In the genomic region with DNA sequence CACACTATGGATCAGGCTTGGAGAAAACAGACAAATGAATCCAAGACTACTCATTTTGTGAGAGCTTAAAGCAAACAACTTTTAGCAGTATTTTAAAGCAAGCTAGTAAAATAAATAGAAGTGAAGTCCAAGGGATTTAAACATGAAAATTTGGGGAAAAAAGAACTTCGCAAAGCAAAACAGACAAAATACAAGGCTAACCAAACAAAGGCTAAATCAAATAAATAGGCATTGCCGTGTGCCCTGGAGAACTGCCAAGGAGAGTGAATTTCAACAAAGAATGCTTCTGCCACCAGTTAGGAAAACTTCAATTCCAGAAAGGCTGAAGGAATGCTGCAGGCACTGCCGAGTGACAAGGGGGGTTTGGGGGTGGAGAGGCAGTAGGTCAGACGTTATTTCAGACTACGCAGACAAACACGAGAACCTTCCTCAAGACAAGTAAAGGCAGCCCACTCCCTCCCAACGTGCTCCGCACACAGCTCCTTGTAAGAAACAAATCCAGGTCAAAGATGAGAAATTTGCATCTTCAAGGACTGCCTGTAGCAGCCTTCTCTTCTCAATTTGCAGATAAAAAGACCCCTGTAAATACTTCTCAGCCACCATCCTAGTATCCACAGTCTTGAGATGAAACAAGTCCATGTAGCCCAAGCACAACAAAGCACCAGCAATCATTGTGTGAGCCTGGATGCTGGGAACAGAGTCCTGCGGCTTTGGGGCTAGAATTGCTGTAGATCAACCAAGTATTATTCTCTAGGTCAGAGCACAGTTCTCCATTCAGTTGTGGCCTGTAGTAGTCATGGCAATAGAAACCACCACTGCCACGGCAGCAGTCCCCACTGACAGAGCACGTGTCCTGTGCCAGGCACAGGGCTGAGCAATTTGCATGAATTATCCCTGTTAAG, we compare ENCODE assay signal across 1 cellular context.
TF ChIP-seq lines count a peak whose summit lies in the region.

No MANE protein-coding gene starts in this region.

TF ChIP-seq in SK-N-SH, 30 proteins besides CTCF, POLR2A, EP300 and RAD21 (continued from another document):
- TF ChIP-seq, protein P1, sequence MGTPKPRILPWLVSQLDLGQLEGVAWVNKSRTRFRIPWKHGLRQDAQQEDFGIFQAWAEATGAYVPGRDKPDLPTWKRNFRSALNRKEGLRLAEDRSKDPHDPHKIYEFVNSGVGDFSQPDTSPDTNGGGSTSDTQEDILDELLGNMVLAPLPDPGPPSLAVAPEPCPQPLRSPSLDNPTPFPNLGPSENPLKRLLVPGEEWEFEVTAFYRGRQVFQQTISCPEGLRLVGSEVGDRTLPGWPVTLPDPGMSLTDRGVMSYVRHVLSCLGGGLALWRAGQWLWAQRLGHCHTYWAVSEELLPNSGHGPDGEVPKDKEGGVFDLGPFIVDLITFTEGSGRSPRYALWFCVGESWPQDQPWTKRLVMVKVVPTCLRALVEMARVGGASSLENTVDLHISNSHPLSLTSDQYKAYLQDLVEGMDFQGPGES (IDR thresholded peaks at IDR 0.05; ENCODE audit: low read depth, low read length) = no peak
- TF ChIP-seq POLR2AphosphoS5 (IDR thresholded peaks at IDR 0.05; ENCODE audit: low read depth, low read length) (no peak), TEAD4 (IDR thresholded peaks at IDR 0.05; ENCODE audit: borderline replicate concordance, insufficient read depth) (no peak), TAF1 (IDR thresholded peaks at IDR 0.05; ENCODE audit: borderline replicate concordance, low read depth, low read length) (no peak), TCF12 (IDR thresholded peaks at IDR 0.05) (peak; percentile 42; the same call in 1 of the 2 replicates), FOXM1 (IDR thresholded peaks at IDR 0.05; ENCODE audit: low read depth) (no peak), GATA2 (CRISPR knock-in tag; IDR thresholded peaks at IDR 0.05) (no peak), JUND (IDR thresholded peaks at IDR 0.05) (0 out of 2 replicates have a peak, but pooled peaks have one; percentile 5), ELF1 (IDR thresholded peaks at IDR 0.05) (no peak), SMC3 (IDR thresholded peaks at IDR 0.05; ENCODE audit: low read depth, low read length) (no peak), FOSL2 (IDR thresholded peaks at IDR 0.05; ENCODE audit: borderline replicate concordance, low read depth) (no peak)
- TF ChIP-seq, protein P2, sequence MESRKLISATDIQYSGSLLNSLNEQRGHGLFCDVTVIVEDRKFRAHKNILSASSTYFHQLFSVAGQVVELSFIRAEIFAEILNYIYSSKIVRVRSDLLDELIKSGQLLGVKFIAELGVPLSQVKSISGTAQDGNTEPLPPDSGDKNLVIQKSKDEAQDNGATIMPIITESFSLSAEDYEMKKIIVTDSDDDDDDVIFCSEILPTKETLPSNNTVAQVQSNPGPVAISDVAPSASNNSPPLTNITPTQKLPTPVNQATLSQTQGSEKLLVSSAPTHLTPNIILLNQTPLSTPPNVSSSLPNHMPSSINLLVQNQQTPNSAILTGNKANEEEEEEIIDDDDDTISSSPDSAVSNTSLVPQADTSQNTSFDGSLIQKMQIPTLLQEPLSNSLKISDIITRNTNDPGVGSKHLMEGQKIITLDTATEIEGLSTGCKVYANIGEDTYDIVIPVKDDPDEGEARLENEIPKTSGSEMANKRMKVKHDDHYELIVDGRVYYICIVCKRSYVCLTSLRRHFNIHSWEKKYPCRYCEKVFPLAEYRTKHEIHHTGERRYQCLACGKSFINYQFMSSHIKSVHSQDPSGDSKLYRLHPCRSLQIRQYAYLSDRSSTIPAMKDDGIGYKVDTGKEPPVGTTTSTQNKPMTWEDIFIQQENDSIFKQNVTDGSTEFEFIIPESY (IDR thresholded peaks at IDR 0.05; ENCODE audit: borderline replicate concordance, low read depth) = no peak
